14 cellular contexts compared by ENCODE assay signal in genomic region chr20:48702388-48703041, GRCh38.
A peak's percentile ranks its signal among the peaks of the same experiment; 100 is the strongest.
DNase-seq lines count a peak whose midpoint lies in the region; ATAC-seq and TF ChIP-seq lines count a peak whose summit lies in the region.
"Had no signal": no experiment of that assay in that cellular context is flagged by ENCODE, and none has a peak within 500 bp of the region (broad histone marks: within the 10 kb centered on the region; RNA-seq: fewer than 3 reads in every experiment).

No MANE protein-coding gene starts in this region.

- no peak overlapping the region for H3K4me3 Mint-ChIP-seq in activated naive CD8-positive, alpha-beta T cell treated with anti-CD3 and anti-CD28 coated beads for 36 hours
- no peak overlapping the region for H3K4me3 Mint-ChIP-seq in activated naive CD8-positive, alpha-beta T cell treated with anti-CD3 and anti-CD28 coated beads, Interleukin-2, amount 50 U/mL, for 24 hours
- peak overlapping the region; percentile 37 for H3K4me3 Mint-ChIP-seq in natural killer cell
- H3K4me3 Mint-ChIP-seq: activated CD4-positive, alpha-beta memory T cell treated with anti-CD3 and anti-CD28 coated beads, Interleukin-2, amount 10 ng/mL, durations not matched to agents 7 days and 5 days; activated T-cell treated with anti-CD3 and anti-CD28 coated beads, Interleukin-2, amount 50 U/mL, for 72 hours; central memory CD8-positive, alpha-beta T cell had no signal

- no peak for DNase-seq in activated naive CD8-positive, alpha-beta T cell treated with anti-CD3 and anti-CD28 coated beads for 36 hours
- no peak for DNase-seq in activated naive CD8-positive, alpha-beta T cell treated with anti-CD3 and anti-CD28 coated beads, Interleukin-2, amount 50 U/mL, for 24 hours
- DNase-seq in astrocyte of the hippocampus (ENCODE audit: low read depth, low spot score) (peak; percentile 49), natural killer cell (no peak), SIG-M5 (lab: John Stamatoyannopoulos, UW) (no peak)
- DNase-seq in activated naive CD4-positive, alpha-beta T cell (lab: John Stamatoyannopoulos, UW): no peak
- DNase-seq in stimulated activated CD4-positive, alpha-beta T cell treated with anti-CD3 and anti-CD28 coated beads, Interleukin-12 subunit alpha, Interleukin-12 subunit beta, amount 100 ng/mL, for 4 hours: no peak
- DNase-seq: activated CD4-positive, alpha-beta memory T cell treated with anti-CD3 and anti-CD28 coated beads, Interleukin-2, amount 10 ng/mL, durations not matched to agents 7 days and 5 days; activated T-cell treated with anti-CD3 and anti-CD28 coated beads, Interleukin-2, amount 50 U/mL, for 72 hours; NCI-H774; stimulated activated naive CD4-positive, alpha-beta T cell treated with Interleukin-2 at 50 U/mL for 16 hours had no signal

- TF ChIP-seq CTCF in natural killer cell (IDR thresholded peaks at IDR 0.05): no peak

- peak overlapping the region; percentile 22 for H3K27ac Mint-ChIP-seq in activated naive CD8-positive, alpha-beta T cell treated with anti-CD3 and anti-CD28 coated beads for 36 hours
- no peak overlapping the region for H3K27ac Mint-ChIP-seq in activated naive CD8-positive, alpha-beta T cell treated with anti-CD3 and anti-CD28 coated beads, Interleukin-2, amount 50 U/mL, for 24 hours
- H3K27ac Mint-ChIP-seq in natural killer cell: peak overlapping the region; percentile 62 to 85
- H3K27ac Mint-ChIP-seq: activated CD4-positive, alpha-beta memory T cell treated with anti-CD3 and anti-CD28 coated beads, Interleukin-2, amount 10 ng/mL, durations not matched to agents 7 days and 5 days had no signal

- intact Hi-C loops in natural killer cell (cut with micrococcal nuclease): no loop called here

- peaks cover 53% of the 10 kb centered on the region for H3K36me3 Mint-ChIP-seq in activated naive CD8-positive, alpha-beta T cell treated with anti-CD3 and anti-CD28 coated beads for 36 hours
- H3K36me3 Mint-ChIP-seq in activated naive CD8-positive, alpha-beta T cell treated with anti-CD3 and anti-CD28 coated beads, Interleukin-2, amount 50 U/mL, for 24 hours (ENCODE audit: low read depth): peaks cover 47% of the 10 kb centered on the region
- H3K36me3 Mint-ChIP-seq in natural killer cell: peaks cover 22% of the 10 kb centered on the region

- H3K27me3 Mint-ChIP-seq in activated naive CD8-positive, alpha-beta T cell treated with anti-CD3 and anti-CD28 coated beads for 36 hours: no peaks in the 10 kb centered on the region
- no peaks in the 10 kb centered on the region for H3K27me3 Mint-ChIP-seq in activated naive CD8-positive, alpha-beta T cell treated with anti-CD3 and anti-CD28 coated beads, Interleukin-2, amount 50 U/mL, for 24 hours
- no peaks in the 10 kb centered on the region for H3K27me3 Mint-ChIP-seq in natural killer cell (ENCODE audit: low read depth in 2 of 2)
- H3K27me3 Mint-ChIP-seq: activated CD4-positive, alpha-beta memory T cell treated with anti-CD3 and anti-CD28 coated beads, Interleukin-2, amount 10 ng/mL, durations not matched to agents 7 days and 5 days; central memory CD8-positive, alpha-beta T cell had no signal

- ATAC-seq in activated naive CD8-positive, alpha-beta T cell treated with anti-CD3 and anti-CD28 coated beads, Interleukin-2, amount 50 U/mL, for 24 hours: no peak
- ATAC-seq in natural killer cell (peak in 1 of 3 donors; percentile 42), GM19467 (IDR thresholded peaks at IDR 0.05; ENCODE audit: unreplicated experiment) (no peak)
- ATAC-seq: activated T-cell treated with anti-CD3 and anti-CD28 coated beads, Interleukin-2, amount 50 U/mL, for 72 hours; left lung had no signal

- peaks cover 35% of the 10 kb centered on the region for H3K4me1 Mint-ChIP-seq in activated naive CD8-positive, alpha-beta T cell treated with anti-CD3 and anti-CD28 coated beads for 36 hours
- peaks cover 39% of the 10 kb centered on the region for H3K4me1 Mint-ChIP-seq in activated naive CD8-positive, alpha-beta T cell treated with anti-CD3 and anti-CD28 coated beads, Interleukin-2, amount 50 U/mL, for 24 hours
- H3K4me1 Mint-ChIP-seq in natural killer cell: peaks cover 77 to 94% of the 10 kb centered on the region in 2 donors

- H3K9me3 Mint-ChIP-seq in activated naive CD8-positive, alpha-beta T cell treated with anti-CD3 and anti-CD28 coated beads for 36 hours: no peaks in the 10 kb centered on the region
- no peaks in the 10 kb centered on the region for H3K9me3 Mint-ChIP-seq in activated naive CD8-positive, alpha-beta T cell treated with anti-CD3 and anti-CD28 coated beads, Interleukin-2, amount 50 U/mL, for 24 hours
- no peaks in the 10 kb centered on the region for H3K9me3 Mint-ChIP-seq in natural killer cell
- H3K9me3 Mint-ChIP-seq: activated CD4-positive, alpha-beta memory T cell treated with anti-CD3 and anti-CD28 coated beads, Interleukin-2, amount 10 ng/mL, durations not matched to agents 7 days and 5 days; activated T-cell treated with anti-CD3 and anti-CD28 coated beads, Interleukin-2, amount 50 U/mL, for 72 hours; central memory CD8-positive, alpha-beta T cell had no signal
